ENCODE assay signal across 8 cellular contexts in the genomic region with DNA sequence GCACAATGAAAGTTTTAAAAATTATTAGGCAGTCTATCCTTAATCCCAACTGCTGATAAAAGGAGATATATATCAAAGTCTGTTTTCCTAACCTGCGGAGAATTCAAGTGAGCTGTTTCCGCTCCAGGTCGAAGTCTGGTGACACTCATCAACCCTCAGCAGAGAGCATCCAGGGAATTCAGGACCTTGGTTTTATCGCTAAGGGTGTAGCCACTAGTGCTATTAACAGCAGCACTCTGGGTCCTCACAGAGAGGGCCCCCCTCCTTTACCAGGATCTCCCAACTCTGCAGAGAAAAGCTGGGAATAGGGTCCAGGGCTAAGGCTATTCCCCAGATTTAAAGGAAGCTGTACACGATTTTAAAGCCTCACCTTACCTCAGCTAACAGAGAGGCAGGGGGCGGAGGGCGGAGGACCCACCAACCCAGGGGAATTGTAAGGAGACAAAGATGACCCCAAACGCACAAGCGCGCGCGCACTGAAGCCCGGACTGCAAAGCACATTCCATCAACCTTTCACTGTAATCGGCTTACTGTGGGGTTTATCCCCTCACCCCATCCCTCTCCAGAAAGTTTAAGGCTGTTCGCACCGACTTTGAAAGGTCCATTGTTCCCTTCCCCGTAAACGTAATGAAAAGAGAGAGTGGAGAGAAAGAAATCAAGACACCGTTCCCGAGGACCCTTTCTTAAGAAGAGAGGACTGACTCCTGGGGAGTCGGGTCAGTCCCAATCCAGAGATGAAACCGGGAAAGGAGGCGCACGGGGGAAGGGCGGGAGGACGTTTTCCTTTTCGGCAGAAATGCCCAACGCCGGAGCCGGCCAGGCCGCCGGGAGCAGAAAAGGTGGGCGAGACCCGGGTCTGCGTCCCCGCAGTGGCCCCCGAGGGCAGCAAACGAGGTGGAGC. TPM values are rescaled to one million over a fixed set of nuclear protein-coding genes. Genes with fewer than 3 reads are reported as not detected.
DNase-seq lines count a peak whose midpoint lies in the region; ATAC-seq, FAIRE-seq and TF ChIP-seq lines count a peak whose summit lies in the region.

No MANE protein-coding gene starts in this region.

- TF ChIP-seq EP300 in HepG2 (IDR thresholded peaks at IDR 0.05; ENCODE audit: low read depth in 2 of 2, low read length in 2 of 2), result no peak
- TF ChIP-seq EP300 in HepG2 (CRISPR knock-in tag; IDR thresholded peaks at IDR 0.05; ENCODE audit: borderline replicate concordance), result no peak

- POLR2A ChIA-PET in OCI-LY7 (lab: Charles Lee) (interaction anchor here (0.6 to 1.2 kb wide), 3 partner anchors 12 to 395 kb away, joined by 3 to 6 read pairs (median 4); no protein-coding TSS in a partner anchor), HepG2 (lab: Yijun Ruan, JAX) (interaction anchor here (0.7 to 4.9 kb wide), 23 partner anchors 10 to 1348 kb away, joined by 3 to 31 read pairs (median 6); a partner anchor contains a TSS)

- H3K4me2 ChIP-seq in OCI-LY7 (ENCODE audit: low read length) (peak overlapping the region; percentile 99), HepG2 (ENCODE audit: low read depth, low read length) (peak overlapping the region; percentile 84)

- H4K20me1 ChIP-seq in OCI-LY7 (ENCODE audit: insufficient read depth, low read length), result peaks cover 11% of the 10 kb centered on the region; the same call in 1 of the 2 replicates
- 0 out of 2 replicates have a peak, but pooled peaks cover 8% of the 10 kb centered on the region for H4K20me1 ChIP-seq in HepG2 (ENCODE audit: insufficient read depth, low read length)

- no peak for TF ChIP-seq RAD21 in HepG2 (CRISPR knock-in tag; IDR thresholded peaks at IDR 0.05)

- H3K36me3 ChIP-seq in OCI-LY7 (ENCODE audit: insufficient read depth, low read length) (no peaks in the 10 kb centered on the region), HepG2 (replicated peaks in 1 of 2; ENCODE audit: control insufficient read depth in 1 of 2, insufficient read depth in 2 of 2, low read length in 2 of 2) (no peaks in the 10 kb centered on the region), testis (ENCODE audit: low read depth, missing control alignments) (no peaks in the 10 kb centered on the region)

- no peak overlapping the region for H2AFZ ChIP-seq in OCI-LY7 (ENCODE audit: low read length)
- H2AFZ ChIP-seq in HepG2 (ENCODE audit: low read length), result no peak overlapping the region

- no peak for TF ChIP-seq CTCF in OCI-LY7 (conservative IDR thresholded peaks at IDR 0.05; ENCODE audit: low read length)
- TF ChIP-seq CTCF in HepG2 (CRISPR knock-in tag; IDR thresholded peaks at IDR 0.05), result no peak
- TF ChIP-seq CTCF in testis (IDR thresholded peaks at IDR 0.05), result no peak
- no peak for TF ChIP-seq CTCF in omental fat pad (IDR thresholded peaks at IDR 0.05)

- in situ Hi-C loops in HepG2 (cut with HindIII; ENCODE audit: extremely low pct_ligation_motif_present, low pct_unique_long_range_greater_than_20kb), result loop anchor here (5.0 kb wide), 2 partner anchors 40 to 155 kb away; no protein-coding TSS in a partner anchor

- no peaks in the 10 kb centered on the region for H3K9me3 ChIP-seq in OCI-LY7 (ENCODE audit: low read length)
- no peaks in the 10 kb centered on the region for H3K9me3 ChIP-seq in HepG2 (ENCODE audit: low read length)
- H3K9me3 ChIP-seq in testis, result no peaks in the 10 kb centered on the region

- intact Hi-C loops in OCI-LY7 (cut with micrococcal nuclease; ENCODE audit: unreplicated experiment), result loop anchor here (1.0 to 5.0 kb wide), 7 partner anchors 40 to 480 kb away; no protein-coding TSS in a partner anchor
- intact Hi-C loops in HepG2 (cut with micrococcal nuclease; ENCODE audit: unreplicated experiment), result loop anchor here (2.0 kb wide), 3 partner anchors 25 to 483 kb away; no protein-coding TSS in a partner anchor
- intact Hi-C loops in testis (cut with DNase I; ENCODE audit: low total_unique reads), result no loop called here

- peak; percentile 40 for DNase-seq in EL
- no peak for DNase-seq in OCI-LY7 (ENCODE audit: low spot score)
- DNase-seq in central memory CD4-positive, alpha-beta T cell, result peak; percentile 10
- no peak for DNase-seq in HepG2 (ENCODE audit: low spot score)
- DNase-seq in testis, result peak; percentile 26
- DNase-seq in OCI-M2 (lab: John Stamatoyannopoulos, UW; ENCODE audit: unreplicated experiment), result no peak
- no peak for DNase-seq in omental fat pad (ENCODE audit: low spot score)
- DNase-seq in GOT3 (lab: John Stamatoyannopoulos, UW), result no peak

- H3K27me3 ChIP-seq in HepG2 (ENCODE audit: control insufficient read depth in 1 of 2, insufficient read depth in 2 of 2, low read length in 2 of 2) (peaks cover 0 to 12% of the 10 kb centered on the region in 2 experiments; a peak in 1 of 5 replicates), testis (no peaks in the 10 kb centered on the region)

- TF ChIP-seq POLR2A in HepG2 (IDR thresholded peaks at IDR 0.05; ENCODE audit: insufficient read depth in 1 of 2, low read depth in 2 of 2, low read length in 2 of 2) (no peak), testis (IDR thresholded peaks at IDR 0.05) (no peak)

- no TSS peak for BruUV-seq in OCI-LY7 (replicated peaks; lab: Mats Ljungman, UMichigan)
- BruUV-seq in HepG2 (replicated peaks; lab: Mats Ljungman, UMichigan), result TSS peak; percentile 53

- no peaks in the 10 kb centered on the region for H3K79me2 ChIP-seq in OCI-LY7 (ENCODE audit: insufficient read depth, low read depth, low read length)
- H3K79me2 ChIP-seq in HepG2 (ENCODE audit: insufficient read depth, low read length), result peaks cover 57% of the 10 kb centered on the region

- H3K4me1 ChIP-seq in OCI-LY7 (ENCODE audit: insufficient read depth, low read length, poor library complexity, severe bottlenecking) (peaks cover 10% of the 10 kb centered on the region), HepG2 (ENCODE audit: insufficient read depth, low read length) (peaks cover 40% of the 10 kb centered on the region), testis (peaks cover 8% of the 10 kb centered on the region)

- no peak for ATAC-seq in HepG2
- ATAC-seq in omental fat pad (ENCODE audit: low FRiP score), result no peak

- CTCF ChIA-PET in OCI-LY7 (lab: Charles Lee; ENCODE audit: unreplicated experiment) (interaction anchor here (0.5 to 0.6 kb wide), 2 partner anchors 256 to 277 kb away, joined by 3 to 5 read pairs; no protein-coding TSS in a partner anchor), HepG2 (lab: Yijun Ruan, JAX; ENCODE audit: low intra/inter-chr PET ratio, low total read pairs) (interaction anchor here (2.4 kb wide), 1 partner anchor 163 kb away, joined by 25 read pairs; no protein-coding TSS in a partner anchor)

- H3K27ac ChIP-seq in OCI-LY7 (ENCODE audit: low read depth, low read length, poor library complexity, severe bottlenecking) (no peak overlapping the region), HepG2 (ENCODE audit: extremely low read length, insufficient read depth, low read length) (peak overlapping the region; percentile 92), testis (peak overlapping the region; percentile 87 to 89)

- no peak for FAIRE-seq in HepG2 (lab: Jason Lieb, UNC)

- peak overlapping the region; percentile 97 for H3K9ac ChIP-seq in HepG2 (ENCODE audit: insufficient read depth, low read depth, low read length)

- no peaks in the 10 kb centered on the region for H3K9me2 ChIP-seq in OCI-LY7 (ENCODE audit: insufficient read depth, low read length)

- WGBS in HepG2 (ENCODE audit: low lambda C conversion rate), result 1% methylated on average over 22 of the region's 38 CpGs
- 1 to 2% methylated on average over 36 to 38 of the region's 38 CpGs for WGBS in testis, 2 donors

- H3K4me3 ChIP-seq in OCI-LY7 (ENCODE audit: low read depth, low read length, poor library complexity, severe bottlenecking), result peak overlapping the region; percentile 74
- peak overlapping the region; percentile 90 to 99 (median 98) for H3K4me3 ChIP-seq in HepG2 (replicated peaks in 1 of 3; ENCODE audit: insufficient read depth in 1 of 3, low read depth in 2 of 3, low read length in 3 of 3)
- H3K4me3 ChIP-seq in testis, result peak overlapping the region; percentile 81 to 82

TF ChIP-seq in HepG2, 621 proteins besides CTCF, POLR2A, EP300 and RAD21 (continues in another document):
- TF ChIP-seq ZNF430 (CRISPR knock-in tag; IDR thresholded peaks at IDR 0.05) (no peak), HDAC1 (CRISPR knock-in tag; IDR thresholded peaks at IDR 0.05) (0 out of 2 replicates have a peak, but pooled peaks have one; percentile 25), SMAD1 (CRISPR knock-in tag; IDR thresholded peaks at IDR 0.05; ENCODE audit: borderline replicate concordance, low read depth) (no peak), PCBP2 (optimal IDR thresholded peaks at IDR 0.05; ENCODE audit: low read depth, low read length, poor library complexity, severe bottlenecking) (no peak)

RNA-seq across cellular contexts. Expression of a gene that starts 0.6 kb away (rescaled TPM):
- 0.90 and 1.8 TPM in 2 replicates for total RNA-seq in OCI-LY7 (2014; rRNA removed; shearing (Covaris generic))
- total RNA-seq in OCI-LY7 (2022) (3.9 and 4.8 TPM in 2 replicates), HepG2 (2016; rRNA removed; fragmentation: Illumina TruSeq; extraction: Trizol) (52.7 and 94.3 TPM in 2 replicates), testis (100 to 1,000 TPM; 109 to 146 TPM), omental fat pad (100 to 1,000 TPM in 3 of 4 donors, 10 to 100 TPM in 1; 67.1 to 496 (median 126) TPM)
- total RNA-seq in HepG2 (2016; cell fraction: cytosol; rRNA removed; fragmentation: Illumina TruSeq; extraction: Trizol; ENCODE audit: low read depth), result 12.3 and 13.8 TPM in 2 replicates
- total RNA-seq in HepG2 (2016; cell fraction: insoluble cytoplasmic fraction; rRNA removed; fragmentation: Illumina TruSeq; extraction: Trizol), result 49.2 and 95.9 TPM in 2 replicates
- total RNA-seq in HepG2 (2016; cell fraction: membrane; rRNA removed; fragmentation: Illumina TruSeq; extraction: Trizol), result 24.9 and 26.3 TPM in 2 replicates
- total RNA-seq in HepG2 (2016; cell fraction: nucleus; rRNA removed; fragmentation: Illumina TruSeq; extraction: Trizol), result 146 and 159 TPM in 2 replicates
- polyA plus RNA-seq in HepG2 (2011; rRNA removed) (107 and 128 TPM in 2 replicates), testis (ENCODE audit: insufficient read depth, low read depth, low replicate concordance) (18.3 TPM)
- polyA plus RNA-seq in HepG2 (2011; cell fraction: cytosol; rRNA removed), result 103 and 138 TPM in 2 replicates
- polyA plus RNA-seq in HepG2 (2011; cell fraction: nucleus; rRNA removed), result 160 and 195 TPM in 2 replicates
- 93.3 and 95.0 TPM in 2 replicates for polyA plus RNA-seq in HepG2 (2012)
- 3.4 and 3.5 TPM in 2 replicates for polyA plus RNA-seq in HepG2 (2016; cell fraction: cytosol; fragmentation: Illumina TruSeq; extraction: Trizol; ENCODE audit: low read depth)
- 42.2 and 43.3 TPM in 2 replicates for polyA plus RNA-seq in HepG2 (2016; cell fraction: insoluble cytoplasmic fraction; fragmentation: Illumina TruSeq; extraction: Trizol; ENCODE audit: low read depth)
- polyA plus RNA-seq in HepG2 (2016; cell fraction: membrane; fragmentation: Illumina TruSeq; extraction: Trizol; ENCODE audit: low read depth), result 8.1 and 10.3 TPM in 2 replicates
- 117 and 121 TPM in 2 replicates for polyA plus RNA-seq in HepG2 (2016; cell fraction: nucleus; fragmentation: Illumina TruSeq; extraction: Trizol; ENCODE audit: insufficient read depth, low read depth)
- 52.0 and 515 TPM in 2 replicates for polyA minus RNA-seq in HepG2 (2011; rRNA and poly(A)+ RNA removed; ENCODE audit: low replicate concordance)
- polyA minus RNA-seq in HepG2 (2011; cell fraction: cytosol; rRNA and poly(A)+ RNA removed), result 154 and 169 TPM in 2 replicates
- 456 and 483 TPM in 2 replicates for polyA minus RNA-seq in HepG2 (2011; cell fraction: nucleus; rRNA and poly(A)+ RNA removed)

Comparison
In these comparisons a context has a peak if more than half of its experiments do, and no peak if none do; other contexts are left out.
1. DNase-seq: peak in EL (single experiment), central memory CD4-positive, alpha-beta T cell (single experiment) and testis (single experiment); none in OCI-LY7 (single experiment), HepG2 (single experiment), OCI-M2 (single experiment), omental fat pad (single experiment) and GOT3 (single experiment).
2. Peak in every context shown above with its lines, with median percentiles within 50 percentile points of each other: H3K4me3 ChIP-seq.